7 cellular contexts compared by ENCODE assay signal in the genomic region with DNA sequence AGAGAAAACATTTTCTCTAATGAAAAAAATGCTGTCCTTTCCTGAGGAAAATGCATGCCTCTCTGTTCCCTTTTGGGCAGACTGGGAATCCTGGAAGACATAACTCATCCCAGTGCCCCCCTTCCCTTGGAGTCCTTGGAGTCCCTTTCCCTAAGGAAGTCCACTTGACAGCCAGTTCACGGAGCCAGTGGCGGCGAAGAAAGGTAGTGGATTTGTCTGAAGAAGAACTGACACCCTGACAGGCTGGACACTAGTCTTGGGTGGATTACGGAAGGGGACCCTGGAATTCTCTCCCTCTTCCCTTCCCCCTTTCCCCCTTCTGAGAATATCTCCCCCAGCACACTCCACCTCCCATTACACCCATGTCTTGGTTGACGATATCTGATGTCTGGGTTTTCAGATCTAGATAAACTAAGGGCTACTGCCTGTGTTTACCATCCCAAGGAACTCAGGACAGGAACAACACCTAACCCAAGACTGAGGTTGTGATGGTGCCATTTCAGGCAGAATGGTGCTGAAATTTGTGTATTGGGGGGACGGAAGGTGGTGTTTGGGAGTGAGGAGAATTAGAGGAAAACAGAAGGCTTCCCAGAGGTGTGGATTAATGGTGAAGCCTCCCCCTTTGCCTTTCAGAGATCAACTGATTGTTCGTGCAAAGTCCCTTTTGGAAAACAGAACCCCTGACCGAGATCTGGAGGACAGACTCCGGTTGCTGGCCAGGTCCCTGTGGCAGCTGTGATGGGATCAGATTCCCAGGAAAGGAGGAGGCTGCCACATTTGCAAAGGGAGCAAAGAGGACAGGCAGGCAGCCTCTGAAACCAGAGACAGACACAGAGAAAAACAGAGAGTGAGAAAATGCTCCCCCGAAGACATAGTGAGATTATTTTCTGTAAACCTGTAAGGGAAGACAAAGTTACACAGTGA. TPM values are rescaled to one million over a fixed set of nuclear protein-coding genes. Genes with fewer than 3 reads are reported as not detected.
DNase-seq lines count a peak whose midpoint lies in the region; ATAC-seq and TF ChIP-seq lines count a peak whose summit lies in the region.

No MANE protein-coding gene starts in this region.

- no peaks in the 10 kb centered on the region for H3K9me3 ChIP-seq in ascending aorta

- H3K4me1 ChIP-seq in ascending aorta, result peaks cover 5 to 36% of the 10 kb centered on the region in 2 donors

- H3K4me3 ChIP-seq in ascending aorta, result peak overlapping the region; percentile 76 to 78

- peaks cover 4% of the 10 kb centered on the region in 2 donors for H3K36me3 ChIP-seq in ascending aorta

- intact Hi-C loops in ascending aorta (cut with DNase I), result loop anchor here (1.0 to 10.0 kb wide), 4 partner anchors 15 to 949 kb away; a partner anchor contains a TSS

- DNase-seq in ascending aorta (ENCODE audit: low spot score in 2 of 2) (no peak), left kidney (ENCODE audit: low read depth, low spot score) (peak; percentile 82), midbrain (lab: John Stamatoyannopoulos, UW) (no peak)

- TF ChIP-seq CTCF in ascending aorta (IDR thresholded peaks at IDR 0.05), result no peak

- no peaks in the 10 kb centered on the region for H3K27me3 ChIP-seq in ascending aorta

- ATAC-seq in HG03354 (IDR thresholded peaks at IDR 0.05; ENCODE audit: poor library complexity, severe bottlenecking, unreplicated experiment), result peak; percentile 11
- ATAC-seq in GM21529 (IDR thresholded peaks at IDR 0.05; ENCODE audit: unreplicated experiment), result no peak
- no peak for ATAC-seq in GM19455 (IDR thresholded peaks at IDR 0.05; ENCODE audit: unreplicated experiment)

- H3K27ac ChIP-seq in ascending aorta, result peak overlapping the region; percentile 93 to 98
- peak overlapping the region; percentile 82 for H3K27ac ChIP-seq in temporal lobe (ENCODE audit: low read depth, low read length)

RNA-seq across cellular contexts. Expression of a gene that starts 0.7 kb away (rescaled TPM):
- 935 TPM for total RNA-seq in ascending aorta
- total RNA-seq in temporal lobe, result 124 TPM
